Comparison of ENCODE assay signal across 16 cellular contexts in the genomic region with DNA sequence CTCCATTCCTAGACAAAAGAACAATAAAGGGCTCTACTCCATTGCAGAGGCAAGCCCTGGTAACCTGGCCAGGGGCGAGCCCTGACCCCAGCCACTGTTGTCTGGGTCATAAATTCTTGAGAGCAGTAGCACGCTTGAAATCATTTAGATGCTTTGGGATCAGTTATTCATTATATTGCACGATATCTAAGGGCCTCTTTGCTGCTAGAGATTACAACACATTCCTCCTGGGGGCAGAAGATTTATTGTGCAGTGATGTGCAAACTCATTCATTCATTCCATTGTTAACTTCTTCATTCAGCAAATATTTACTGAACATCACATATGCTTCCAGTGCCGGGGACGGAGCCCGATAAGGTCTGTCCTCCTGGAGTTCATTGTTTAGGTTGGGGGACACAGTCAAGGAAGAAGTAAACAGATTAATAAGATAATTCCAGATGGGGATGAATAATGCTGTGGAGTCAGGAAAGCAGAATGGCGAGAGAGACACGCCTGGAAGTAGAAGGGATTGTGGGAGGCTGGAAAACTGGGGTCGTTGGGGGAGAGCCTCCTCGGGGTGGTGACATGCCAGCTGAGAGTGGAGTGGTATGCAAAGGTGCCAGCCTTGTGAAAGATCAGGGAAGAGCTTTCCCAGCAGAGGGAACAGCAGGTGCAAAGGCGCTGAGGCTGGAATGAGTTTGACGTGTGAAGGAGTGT. TPM values are rescaled to one million over a fixed set of nuclear protein-coding genes. Genes with fewer than 3 reads are reported as not detected.
A peak's percentile ranks its signal among the peaks of the same experiment; 100 is the strongest.
DNase-seq lines count a peak whose midpoint lies in the region; ATAC-seq, FAIRE-seq and TF ChIP-seq lines count a peak whose summit lies in the region.
"Had no signal": no experiment of that assay in that cellular context is flagged by ENCODE, and none has a peak within 500 bp of the region (broad histone marks: within the 10 kb centered on the region; RNA-seq: fewer than 3 reads in every experiment).

No MANE protein-coding gene starts in this region.

- peaks cover 8% of the 10 kb centered on the region for H3K9me3 Mint-ChIP-seq in GM23338
- H3K9me3 Mint-ChIP-seq in stimulated activated naive B cell treated with anti-CD40 and anti-IgM and Interleukin-4, amounts not matched to agents 10 μg/mL and 1 μg/mL and 100 μg/mL, for 72 hours, result no peaks in the 10 kb centered on the region

- no peak for TF ChIP-seq POLR2A in HepG2 (IDR thresholded peaks at IDR 0.05; ENCODE audit: insufficient read depth in 1 of 2, low read depth in 2 of 2, low read length in 2 of 2)

- no peak overlapping the region for H3K4me2 ChIP-seq in GM23338
- H3K4me2 ChIP-seq in PC-9, result peak overlapping the region; percentile 73
- H3K4me2 ChIP-seq in HepG2 (ENCODE audit: low read depth, low read length), result peak overlapping the region; percentile 48

- no peak for ATAC-seq in GM23338
- peak; percentile 56 for ATAC-seq in HepG2
- no peak for ATAC-seq in stimulated activated naive B cell treated with anti-CD40 and anti-IgM and Interleukin-4, amounts not matched to agents 10 μg/mL and 1 μg/mL and 100 μg/mL, for 72 hours (replicated peaks)
- no peak for ATAC-seq in omental fat pad (ENCODE audit: low FRiP score)
- ATAC-seq in HG02678 (IDR thresholded peaks at IDR 0.05; ENCODE audit: unreplicated experiment), result no peak

- H3K36me3 ChIP-seq in GM23338 (ENCODE audit: insufficient read depth) (0 out of 2 replicates have a peak, but pooled peaks cover 4% of the 10 kb centered on the region), PC-9 (ENCODE audit: low read depth) (no peaks in the 10 kb centered on the region), HepG2 (replicated peaks in 1 of 2; ENCODE audit: control insufficient read depth in 1 of 2, insufficient read depth in 2 of 2, low read length in 2 of 2) (no peaks in the 10 kb centered on the region; a peak in 1 of 5 replicates)

- in situ Hi-C loops in HepG2 (cut with HindIII; ENCODE audit: extremely low pct_ligation_motif_present, low pct_unique_long_range_greater_than_20kb), result no loop called here

- H3K4me1 ChIP-seq in GM23338 (ENCODE audit: insufficient read depth) (no peaks in the 10 kb centered on the region), PC-9 (replicated peaks; ENCODE audit: insufficient read depth) (peaks cover 43% of the 10 kb centered on the region), HepG2 (ENCODE audit: insufficient read depth, low read length) (peaks cover 35% of the 10 kb centered on the region)

- H3K27ac Mint-ChIP-seq in GM23338, result no peak overlapping the region
- peak overlapping the region; percentile 72 for H3K27ac Mint-ChIP-seq in stimulated activated naive B cell treated with anti-CD40 and anti-IgM and Interleukin-4, amounts not matched to agents 10 μg/mL and 1 μg/mL and 100 μg/mL, for 72 hours

- H3F3A ChIP-seq in GM23338 (replicated peaks; ENCODE audit: low read depth) (peaks cover 3% of the 10 kb centered on the region; the same call in 1 of the 2 replicates), PC-9 (ENCODE audit: insufficient read depth, low read depth) (peaks cover 32% of the 10 kb centered on the region)

- TF ChIP-seq CTCF in GM23338 (conservative IDR thresholded peaks at IDR 0.05; ENCODE audit: low read depth in 2 of 2) (no peak), PC-9 (conservative IDR thresholded peaks at IDR 0.05) (no peak), HepG2 (CRISPR knock-in tag; IDR thresholded peaks at IDR 0.05) (no peak), omental fat pad (IDR thresholded peaks at IDR 0.05) (no peak)

- H3K9me3 ChIP-seq in PC-9 (ENCODE audit: insufficient read depth, low read depth), result no peaks in the 10 kb centered on the region
- H3K9me3 ChIP-seq in HepG2 (ENCODE audit: low read length), result no peaks in the 10 kb centered on the region

- no peak for TF ChIP-seq RAD21 in HepG2 (CRISPR knock-in tag; IDR thresholded peaks at IDR 0.05)

- H3K9ac ChIP-seq in HepG2 (ENCODE audit: insufficient read depth, low read depth, low read length), result no peak overlapping the region

- no peak overlapping the region for H2AFZ ChIP-seq in GM23338
- H2AFZ ChIP-seq in PC-9, result no peak overlapping the region
- H2AFZ ChIP-seq in HepG2 (ENCODE audit: low read length), result no peak overlapping the region

- H3K9me2 ChIP-seq in GM23338 (ENCODE audit: insufficient read depth), result no peaks in the 10 kb centered on the region
- no peaks in the 10 kb centered on the region for H3K9me2 ChIP-seq in PC-9 (ENCODE audit: insufficient read depth)

- 45% methylated on average over 11 of the region's 12 CpGs for WGBS in HepG2 (ENCODE audit: low lambda C conversion rate)

- peaks cover 22% of the 10 kb centered on the region for H4K20me1 ChIP-seq in GM23338 (replicated peaks; ENCODE audit: insufficient read depth)
- peaks cover 5% of the 10 kb centered on the region for H4K20me1 ChIP-seq in PC-9 (ENCODE audit: insufficient read depth)
- no peaks in the 10 kb centered on the region for H4K20me1 ChIP-seq in HepG2 (ENCODE audit: insufficient read depth, low read length)

- BruUV-seq in PC-9 (replicated peaks; lab: Mats Ljungman, UMichigan) (no TSS peak), HepG2 (replicated peaks; lab: Mats Ljungman, UMichigan) (no TSS peak)

- peaks cover 21% of the 10 kb centered on the region for H3K36me3 Mint-ChIP-seq in GM23338 (ENCODE audit: low read depth)
- peaks cover 24 to 50% of the 10 kb centered on the region in 2 donors for H3K36me3 Mint-ChIP-seq in stimulated activated naive B cell treated with anti-CD40 and anti-IgM and Interleukin-4, amounts not matched to agents 10 μg/mL and 1 μg/mL and 100 μg/mL, for 72 hours

- 0 out of 2 replicates have a peak overlapping the region, but pooled peaks have one; percentile 45 for H3K27ac ChIP-seq in GM23338 (ENCODE audit: low read depth)
- peak overlapping the region; percentile 67 for H3K27ac ChIP-seq in PC-9
- peak overlapping the region; percentile 30 for H3K27ac ChIP-seq in HepG2 (ENCODE audit: extremely low read length, insufficient read depth, low read length)

- H3K79me2 ChIP-seq in GM23338 (replicated peaks; ENCODE audit: insufficient read depth) (peaks cover 86% of the 10 kb centered on the region), PC-9 (ENCODE audit: low read depth) (peaks cover 63% of the 10 kb centered on the region), HepG2 (ENCODE audit: insufficient read depth, low read length) (peaks cover 18% of the 10 kb centered on the region)

- peaks cover 6% of the 10 kb centered on the region for H3K4me1 Mint-ChIP-seq in GM23338
- H3K4me1 Mint-ChIP-seq in stimulated activated naive B cell treated with anti-CD40 and anti-IgM and Interleukin-4, amounts not matched to agents 10 μg/mL and 1 μg/mL and 100 μg/mL, for 72 hours, result peaks cover 27 to 59% of the 10 kb centered on the region in 2 donors

- H3K27me3 Mint-ChIP-seq in GM23338 (ENCODE audit: insufficient read depth, low read depth, poor library complexity), result peaks cover 2% of the 10 kb centered on the region
- no peaks in the 10 kb centered on the region for H3K27me3 Mint-ChIP-seq in stimulated activated naive B cell treated with anti-CD40 and anti-IgM and Interleukin-4, amounts not matched to agents 10 μg/mL and 1 μg/mL and 100 μg/mL, for 72 hours

- H3K27me3 ChIP-seq in GM23338 (ENCODE audit: insufficient read depth) (no peaks in the 10 kb centered on the region), PC-9 (ENCODE audit: insufficient read depth, low read depth) (no peaks in the 10 kb centered on the region), HepG2 (ENCODE audit: control insufficient read depth in 1 of 2, insufficient read depth in 2 of 2, low read length in 2 of 2) (no peaks in the 10 kb centered on the region; a peak in 1 of 5 replicates)

- TF ChIP-seq EP300 in HepG2 (IDR thresholded peaks at IDR 0.05; ENCODE audit: low read depth in 2 of 2, low read length in 2 of 2) (no peak), HepG2 (CRISPR knock-in tag; IDR thresholded peaks at IDR 0.05; ENCODE audit: borderline replicate concordance) (no peak)

- H3K4me3 Mint-ChIP-seq in GM23338, result no peak overlapping the region
- H3K4me3 Mint-ChIP-seq in stimulated activated naive B cell treated with anti-CD40 and anti-IgM and Interleukin-4, amounts not matched to agents 10 μg/mL and 1 μg/mL and 100 μg/mL, for 72 hours, result no peak overlapping the region
- H3K4me3 Mint-ChIP-seq: CD14-positive monocyte had no signal

- CTCF ChIA-PET in PC-9 (lab: Charles Lee), result no interaction called here
- CTCF ChIA-PET in HepG2 (lab: Yijun Ruan, JAX; ENCODE audit: low intra/inter-chr PET ratio, low total read pairs), result no interaction called here

- FAIRE-seq in HepG2 (lab: Jason Lieb, UNC), result no peak
- FAIRE-seq: endometrium, HTR-8/SVneo had no signal

- POLR2A ChIA-PET in PC-9 (lab: Charles Lee; ENCODE audit: unreplicated experiment), result no interaction called here
- POLR2A ChIA-PET in HepG2 (lab: Yijun Ruan, JAX), result interaction anchor here (1.0 to 1.3 kb wide), 2 partner anchors 10 kb away, joined by 3 to 9 read pairs; no protein-coding TSS in a partner anchor

- intact Hi-C loops in PC-9 (cut with micrococcal nuclease; ENCODE audit: unreplicated experiment), result loop anchor here (5.0 kb wide), 1 partner anchor 75 kb away; no protein-coding TSS in a partner anchor
- intact Hi-C loops in HepG2 (cut with micrococcal nuclease; ENCODE audit: unreplicated experiment), result loop anchor here (2.0 kb wide), 1 partner anchor 35 kb away; a partner anchor contains a TSS

- H3K4me3 ChIP-seq in GM23338 (no peak overlapping the region), PC-9 (peak overlapping the region; percentile 34; the same call in 1 of the 2 replicates), HepG2 (replicated peaks in 1 of 3; ENCODE audit: insufficient read depth in 1 of 3, low read depth in 2 of 3, low read length in 3 of 3) (no peak overlapping the region)

- DNase-seq in GM23338 (ENCODE audit: low spot score) (no peak), PC-9 (peak; percentile 48 to 85), HepG2 (ENCODE audit: low spot score) (peak; percentile 57), omental fat pad (ENCODE audit: low spot score) (no peak), NCI-H187 (lab: John Stamatoyannopoulos, UW) (no peak)
- DNase-seq in stimulated activated naive B cell treated with anti-CD40 and anti-IgM and Interleukin-4, amounts not matched to agents 10 μg/mL and 1 μg/mL and 100 μg/mL, for 72 hours, result no peak
- DNase-seq: activated CD4-positive, alpha-beta T cell treated with anti-CD3 and anti-CD28 coated beads for 1 hour; activated T-cell treated with anti-CD3 and anti-CD28 coated beads for 4 hours; cerebellar nuclear complex; foreskin melanocyte; posterior cingulate gyrus had no signal

RNA-seq across cellular contexts. Expression of a gene that starts 35.0 kb away (rescaled TPM):
- total RNA-seq in GM23338 (2014; rRNA removed; shearing (Covaris generic)), result 42.3 and 54.1 TPM in 2 replicates
- polyA plus RNA-seq in GM23338 (2016; fragmentation: Nextera tagmentation; extraction: Ambion mirVana), result 7.6 and 15.7 TPM in 2 replicates
- 53.4 and 55.2 TPM in 2 replicates for total RNA-seq in PC-9 (2021)
- 6.9 and 7.7 TPM in 2 replicates for total RNA-seq in HepG2 (2016; rRNA removed; fragmentation: Illumina TruSeq; extraction: Trizol)
- 5.7 and 6.6 TPM in 2 replicates for total RNA-seq in HepG2 (2016; cell fraction: cytosol; rRNA removed; fragmentation: Illumina TruSeq; extraction: Trizol; ENCODE audit: low read depth)
- 4.6 and 9.3 TPM in 2 replicates for total RNA-seq in HepG2 (2016; cell fraction: insoluble cytoplasmic fraction; rRNA removed; fragmentation: Illumina TruSeq; extraction: Trizol)
- 4.5 and 5.7 TPM in 2 replicates for total RNA-seq in HepG2 (2016; cell fraction: membrane; rRNA removed; fragmentation: Illumina TruSeq; extraction: Trizol)
- 11.7 and 15.2 TPM in 2 replicates for total RNA-seq in HepG2 (2016; cell fraction: nucleus; rRNA removed; fragmentation: Illumina TruSeq; extraction: Trizol)
- polyA plus RNA-seq in HepG2 (2011; rRNA removed), result 5.4 and 5.5 TPM in 2 replicates
- polyA plus RNA-seq in HepG2 (2011; cell fraction: cytosol; rRNA removed), result 2.6 and 3.7 TPM in 2 replicates
- polyA plus RNA-seq in HepG2 (2011; cell fraction: nucleus; rRNA removed), result 8.9 and 10.4 TPM in 2 replicates
- polyA plus RNA-seq in HepG2 (2012), result 4.6 and 5.3 TPM in 2 replicates
- polyA plus RNA-seq in HepG2 (2016; cell fraction: cytosol; fragmentation: Illumina TruSeq; extraction: Trizol; ENCODE audit: low read depth), result 0.28 and 0.57 TPM in 2 replicates
- 4.9 and 5.2 TPM in 2 replicates for polyA plus RNA-seq in HepG2 (2016; cell fraction: insoluble cytoplasmic fraction; fragmentation: Illumina TruSeq; extraction: Trizol; ENCODE audit: low read depth)
- 1.0 and 1.1 TPM in 2 replicates for polyA plus RNA-seq in HepG2 (2016; cell fraction: membrane; fragmentation: Illumina TruSeq; extraction: Trizol; ENCODE audit: low read depth)
- polyA plus RNA-seq in HepG2 (2016; cell fraction: nucleus; fragmentation: Illumina TruSeq; extraction: Trizol; ENCODE audit: insufficient read depth, low read depth), result 12.2 and 18.9 TPM in 2 replicates
- 18.4 and 21.4 TPM in 2 replicates for polyA minus RNA-seq in HepG2 (2011; rRNA and poly(A)+ RNA removed; ENCODE audit: low replicate concordance)
- 6.9 and 8.8 TPM in 2 replicates for polyA minus RNA-seq in HepG2 (2011; cell fraction: cytosol; rRNA and poly(A)+ RNA removed)
- polyA minus RNA-seq in HepG2 (2011; cell fraction: nucleus; rRNA and poly(A)+ RNA removed), result 18.0 and 22.3 TPM in 2 replicates
- 10 to 100 TPM in 2 of 4 donors, 1 to 10 TPM in 2; 8.9 to 14.7 (median 12.0) TPM for total RNA-seq in omental fat pad

RNA-seq across cellular contexts. Expression of a gene that starts 35.6 kb away (rescaled TPM):
- total RNA-seq in GM23338 (2014; rRNA removed; shearing (Covaris generic)), result not detected in 2 replicates
- 0.02 TPM in 1 of 2 replicates, not detected in the other for polyA plus RNA-seq in GM23338 (2016; fragmentation: Nextera tagmentation; extraction: Ambion mirVana)
- total RNA-seq in PC-9 (2021), result not detected in 2 replicates
- total RNA-seq in HepG2 (2016; rRNA removed; fragmentation: Illumina TruSeq; extraction: Trizol), result not detected in 2 replicates
- total RNA-seq in HepG2 (2016; cell fraction: cytosol; rRNA removed; fragmentation: Illumina TruSeq; extraction: Trizol; ENCODE audit: low read depth), result not detected in 2 replicates
- not detected in 2 replicates for total RNA-seq in HepG2 (2016; cell fraction: insoluble cytoplasmic fraction; rRNA removed; fragmentation: Illumina TruSeq; extraction: Trizol)
- total RNA-seq in HepG2 (2016; cell fraction: membrane; rRNA removed; fragmentation: Illumina TruSeq; extraction: Trizol), result not detected in 2 replicates
- not detected in 2 replicates for total RNA-seq in HepG2 (2016; cell fraction: nucleus; rRNA removed; fragmentation: Illumina TruSeq; extraction: Trizol)
- not detected in 2 replicates for polyA plus RNA-seq in HepG2 (2011; rRNA removed)
- polyA plus RNA-seq in HepG2 (2011; cell fraction: cytosol; rRNA removed), result not detected in 2 replicates
- not detected in 2 replicates for polyA plus RNA-seq in HepG2 (2011; cell fraction: nucleus; rRNA removed)
- polyA plus RNA-seq in HepG2 (2012), result not detected in 2 replicates
- not detected in 2 replicates for polyA plus RNA-seq in HepG2 (2016; cell fraction: cytosol; fragmentation: Illumina TruSeq; extraction: Trizol; ENCODE audit: low read depth)
- not detected in 2 replicates for polyA plus RNA-seq in HepG2 (2016; cell fraction: insoluble cytoplasmic fraction; fragmentation: Illumina TruSeq; extraction: Trizol; ENCODE audit: low read depth)
- polyA plus RNA-seq in HepG2 (2016; cell fraction: membrane; fragmentation: Illumina TruSeq; extraction: Trizol; ENCODE audit: low read depth), result not detected in 2 replicates
- polyA plus RNA-seq in HepG2 (2016; cell fraction: nucleus; fragmentation: Illumina TruSeq; extraction: Trizol; ENCODE audit: insufficient read depth, low read depth), result not detected in 2 replicates
- polyA minus RNA-seq in HepG2 (2011; rRNA and poly(A)+ RNA removed; ENCODE audit: low replicate concordance), result not detected in 2 replicates
- polyA minus RNA-seq in HepG2 (2011; cell fraction: cytosol; rRNA and poly(A)+ RNA removed), result not detected in 2 replicates
- polyA minus RNA-seq in HepG2 (2011; cell fraction: nucleus; rRNA and poly(A)+ RNA removed), result not detected in 2 replicates
- not detected for total RNA-seq in omental fat pad
- total RNA-seq: NCI-H460 had no signal
- polyA plus RNA-seq: CD14-positive monocyte had no signal

Comparison
In these comparisons a context has a peak if more than half of its experiments do, and no peak if none do; other contexts are left out.
1. DNase-seq: peak in PC-9 (2 of 2) and HepG2 (single experiment); none in GM23338 (single experiment), stimulated activated naive B cell treated with anti-CD40 and anti-IgM and Interleukin-4, amounts not matched to agents 10 μg/mL and 1 μg/mL and 100 μg/mL, for 72 hours (single experiment), omental fat pad (single experiment) and NCI-H187 (0 of 2).
2. Peak in every context shown above with its lines, with median percentiles within 50 percentile points of each other: H3K27ac ChIP-seq.